Comparison of ENCODE assay signal across 1 cellular context in the genomic region with DNA sequence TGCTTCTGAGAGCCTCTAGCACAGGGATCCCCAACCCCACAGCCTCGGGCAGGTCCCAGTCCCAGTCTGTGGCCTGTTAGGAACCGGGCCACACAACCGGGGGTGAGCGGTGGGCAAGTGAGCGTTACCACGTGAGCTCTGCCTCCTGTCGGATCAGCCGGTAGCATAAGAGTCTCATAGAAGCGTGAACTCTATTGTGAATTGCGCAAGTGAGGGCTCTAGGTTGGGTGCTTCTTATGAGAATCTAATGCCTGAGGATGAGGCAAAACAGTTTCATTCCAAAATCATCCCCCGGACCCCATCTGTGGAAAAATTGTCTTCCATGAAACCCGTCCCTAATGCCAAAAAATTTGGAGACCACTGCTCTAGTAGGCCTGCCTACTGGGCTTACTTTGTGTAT.
TF ChIP-seq lines count a peak whose summit lies in the region.

No MANE protein-coding gene starts in this region.

TF ChIP-seq in H1, 55 proteins besides CTCF, POLR2A, EP300 and RAD21:
- no peak for TF ChIP-seq ASH2L (IDR thresholded peaks at IDR 0.05; ENCODE audit: low read length)
- 0 out of 2 replicates have a peak, but pooled peaks have one; percentile 11 for TF ChIP-seq CEBPB (IDR thresholded peaks at IDR 0.05; ENCODE audit: low read depth, low read length)
- TF ChIP-seq RBBP5 (IDR thresholded peaks at IDR 0.05; ENCODE audit: borderline replicate concordance, low read depth, low read length) = no peak
- TF ChIP-seq PHF8 (conservative IDR thresholded peaks at IDR 0.05; ENCODE audit: low read depth, low read length) = no peak
